Comparison of ENCODE assay signal across 8 cellular contexts in the genomic region with DNA sequence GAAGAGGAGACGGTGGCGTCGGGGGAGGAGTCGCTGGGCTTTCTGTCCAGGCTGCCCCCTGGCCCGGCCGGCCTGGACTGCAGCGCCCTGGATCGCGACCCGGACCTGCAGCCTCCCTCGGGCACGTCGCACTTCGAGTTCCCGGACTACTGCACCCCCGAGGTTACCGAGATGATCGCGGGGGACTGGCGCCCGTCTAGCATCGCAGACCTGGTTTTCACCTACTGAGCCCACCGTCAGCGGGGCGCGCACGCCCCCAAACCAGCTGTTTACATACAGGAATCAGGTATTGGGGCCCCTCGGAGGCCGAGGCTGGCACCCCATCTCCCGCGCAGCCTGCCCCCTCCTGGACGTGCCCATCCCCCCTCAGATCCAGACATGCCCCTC. TPM values are rescaled to one million over a fixed set of nuclear protein-coding genes. Genes with fewer than 3 reads are reported as not detected.
DNase-seq lines count a peak whose midpoint lies in the region; ATAC-seq and TF ChIP-seq lines count a peak whose summit lies in the region.

No MANE protein-coding gene starts in this region.

- POLR2A ChIA-PET in activated CD4-positive, alpha-beta memory T cell treated with anti-CD3 and anti-CD28 coated beads for 36 hours (lab: Charles Lee) = interaction anchor here (0.7 to 3.1 kb wide), 3 partner anchors 13 to 30 kb away, joined by 3 to 17 read pairs (median 3); partner anchors contain the start of gene ZCCHC3

- H3K27me3 Mint-ChIP-seq in activated CD4-positive, alpha-beta memory T cell treated with anti-CD3 and anti-CD28 coated beads for 36 hours = no peaks in the 10 kb centered on the region
- peaks cover 18% of the 10 kb centered on the region for H3K27me3 Mint-ChIP-seq in glutamatergic neuron (ENCODE audit: unreplicated experiment)

- CTCF ChIA-PET in activated CD4-positive, alpha-beta memory T cell treated with anti-CD3 and anti-CD28 coated beads for 36 hours (lab: Charles Lee) = no interaction called here

- ATAC-seq in GM21381 (IDR thresholded peaks at IDR 0.05; ENCODE audit: unreplicated experiment) (no peak), HG03108 (IDR thresholded peaks at IDR 0.05; ENCODE audit: unreplicated experiment) (no peak), HG02938 (IDR thresholded peaks at IDR 0.05; ENCODE audit: unreplicated experiment) (no peak)

- H3K4me3 ChIP-seq in GM23248 (peak overlapping the region; percentile 84), sigmoid colon (peak overlapping the region; percentile 63 to 81 (median 65))

- H3K9me2 ChIP-seq in GM23248 (ENCODE audit: insufficient read depth) = no peaks in the 10 kb centered on the region

- intact Hi-C loops in activated CD4-positive, alpha-beta memory T cell treated with anti-CD3 and anti-CD28 coated beads for 36 hours (cut with micrococcal nuclease) = no loop called here
- intact Hi-C loops in sigmoid colon (cut with DNase I) = loop anchor here (1.0 kb wide), 1 partner anchor 36 kb away; the partner anchor contains the start of gene C20orf96

- peak overlapping the region; percentile 68 for H3K4me2 ChIP-seq in GM23248 (ENCODE audit: unreplicated experiment)

- H3K4me1 ChIP-seq in GM23248 (ENCODE audit: insufficient read depth) (peaks cover 31% of the 10 kb centered on the region), sigmoid colon (peaks cover 0 to 56% (median 44%) of the 10 kb centered on the region in 4 donors)

- H3K27ac ChIP-seq in GM23248 (peak overlapping the region; percentile 89), sigmoid colon (peak overlapping the region; percentile 90 to 97 (median 96))

- H3K9me3 ChIP-seq in GM23248 (ENCODE audit: low read depth) (no peaks in the 10 kb centered on the region), sigmoid colon (no peaks in the 10 kb centered on the region)

- no peaks in the 10 kb centered on the region for H3K9me3 Mint-ChIP-seq in activated CD4-positive, alpha-beta memory T cell treated with anti-CD3 and anti-CD28 coated beads for 36 hours
- peaks cover 29% of the 10 kb centered on the region for H3K9me3 Mint-ChIP-seq in glutamatergic neuron (ENCODE audit: unreplicated experiment)

- H3K27me3 ChIP-seq in GM23248 (replicated peaks; ENCODE audit: insufficient read depth) = no peaks in the 10 kb centered on the region
- H3K27me3 ChIP-seq in sigmoid colon = no peaks in the 10 kb centered on the region

- no peak for TF ChIP-seq POLR2A in sigmoid colon (IDR thresholded peaks at IDR 0.05)

- H3K27ac Mint-ChIP-seq in activated CD4-positive, alpha-beta memory T cell treated with anti-CD3 and anti-CD28 coated beads for 36 hours = no peak overlapping the region
- H3K27ac Mint-ChIP-seq in glutamatergic neuron (ENCODE audit: unreplicated experiment) = peak overlapping the region; percentile 22

- peaks cover 19% of the 10 kb centered on the region for H3K79me2 ChIP-seq in GM23248 (ENCODE audit: insufficient read depth)

- in situ Hi-C loops in GM23248 (cut with MboI) = no loop called here

- TF ChIP-seq CTCF in glutamatergic neuron (IDR thresholded peaks at IDR 0.05; ENCODE audit: partially characterized antibody, unreplicated experiment) (no peak), sigmoid colon (IDR thresholded peaks at IDR 0.05) (no peak)

- H4K20me1 ChIP-seq in GM23248 (ENCODE audit: insufficient read depth) = no peaks in the 10 kb centered on the region

- no peaks in the 10 kb centered on the region for H3K36me3 Mint-ChIP-seq in activated CD4-positive, alpha-beta memory T cell treated with anti-CD3 and anti-CD28 coated beads for 36 hours
- peaks cover under 1% of the 10 kb centered on the region for H3K36me3 Mint-ChIP-seq in glutamatergic neuron (ENCODE audit: unreplicated experiment)

- peak overlapping the region; percentile 88 for H3K9ac ChIP-seq in GM23248

- peak; percentile 27 for DNase-seq in A172 (ENCODE audit: low spot score)
- DNase-seq in GM23248 = peak; percentile 66
- no peak for DNase-seq in activated CD4-positive, alpha-beta memory T cell treated with anti-CD3 and anti-CD28 coated beads for 36 hours
- DNase-seq in glutamatergic neuron = peak; percentile 63
- peak; percentile 80 for DNase-seq in sigmoid colon

- H3K36me3 ChIP-seq in GM23248 (ENCODE audit: low read depth) (no peaks in the 10 kb centered on the region), sigmoid colon (no peaks in the 10 kb centered on the region)

- peaks cover 37% of the 10 kb centered on the region for H3F3A ChIP-seq in GM23248 (ENCODE audit: insufficient read depth)

- TF ChIP-seq EP300 in sigmoid colon (IDR thresholded peaks at IDR 0.05) = no peak

- H2AFZ ChIP-seq in GM23248 = peak overlapping the region; percentile 35; the same call in 1 of the 2 replicates

- peak overlapping the region; percentile 76 for H3K4me3 Mint-ChIP-seq in activated CD4-positive, alpha-beta memory T cell treated with anti-CD3 and anti-CD28 coated beads for 36 hours
- H3K4me3 Mint-ChIP-seq in glutamatergic neuron (ENCODE audit: unreplicated experiment) = peak overlapping the region; percentile 77

- WGBS in GM23248 (ENCODE audit: low coverage in 1 of 2, low lambda C conversion rate in 2 of 2, missing lambda C conversion rate in 2 of 2), 2 experiments = 2 to 5% methylated on average over 22 to 26 of the region's 32 CpGs
- 0 to 1% methylated on average over 32 of the region's 32 CpGs for WGBS in sigmoid colon, 2 donors

- peaks cover 18% of the 10 kb centered on the region for H3K4me1 Mint-ChIP-seq in activated CD4-positive, alpha-beta memory T cell treated with anti-CD3 and anti-CD28 coated beads for 36 hours (ENCODE audit: low read depth)
- peaks cover 20% of the 10 kb centered on the region for H3K4me1 Mint-ChIP-seq in glutamatergic neuron (ENCODE audit: low read depth, unreplicated experiment)

RNA-seq across cellular contexts. Expression of gene SOX12, which starts 1.3 kb away (rescaled TPM):
- total RNA-seq in A172 (2014; rRNA removed; shearing (Covaris generic)) = 7.4 and 9.4 TPM in 2 replicates
- total RNA-seq in GM23248 (2014; rRNA removed; shearing (Covaris generic)) = 7.5 and 7.7 TPM in 2 replicates
- polyA plus RNA-seq in GM23248 (2016; fragmentation: Nextera tagmentation; extraction: Ambion mirVana) (2.0 and 2.1 TPM in 2 replicates), sigmoid colon (1 to 10 TPM; 1.2 to 3.9 (median 1.2) TPM)
- 1 to 10 TPM; 4.4 to 4.7 TPM for total RNA-seq in activated CD4-positive, alpha-beta memory T cell treated with anti-CD3 and anti-CD28 coated beads for 36 hours
- total RNA-seq in glutamatergic neuron (ENCODE audit: unreplicated experiment) (67.0 TPM), sigmoid colon (1 to 10 TPM; 3.6 to 9.7 (median 4.9) TPM)

RNA-seq across cellular contexts. Expression of gene NRSN2, which starts 20.3 kb away (rescaled TPM):
- 28.5 and 45.1 TPM in 2 replicates for total RNA-seq in A172 (2014; rRNA removed; shearing (Covaris generic))
- total RNA-seq in GM23248 (2014; rRNA removed; shearing (Covaris generic)) = 58.8 and 76.8 TPM in 2 replicates
- polyA plus RNA-seq in GM23248 (2016; fragmentation: Nextera tagmentation; extraction: Ambion mirVana) = 76.7 and 78.2 TPM in 2 replicates
- total RNA-seq in activated CD4-positive, alpha-beta memory T cell treated with anti-CD3 and anti-CD28 coated beads for 36 hours = 1 to 10 TPM; 9.5 to 9.7 TPM
- 89.3 TPM for total RNA-seq in glutamatergic neuron (ENCODE audit: unreplicated experiment)
- total RNA-seq in sigmoid colon = 10 to 100 TPM; 23.2 to 34.3 (median 27.6) TPM
- 10 to 100 TPM in 1 of 3 donors, 1 to 10 TPM in 2; 2.3 to 16.3 (median 7.8) TPM for polyA plus RNA-seq in sigmoid colon

RNA-seq across cellular contexts. Expression of gene ZCCHC3, which starts 29.3 kb away (rescaled TPM):
- total RNA-seq in A172 (2014; rRNA removed; shearing (Covaris generic)) = 12.9 and 18.2 TPM in 2 replicates
- total RNA-seq in GM23248 (2014; rRNA removed; shearing (Covaris generic)) = 13.8 and 14.8 TPM in 2 replicates
- 4.1 and 5.3 TPM in 2 replicates for polyA plus RNA-seq in GM23248 (2016; fragmentation: Nextera tagmentation; extraction: Ambion mirVana)
- total RNA-seq in activated CD4-positive, alpha-beta memory T cell treated with anti-CD3 and anti-CD28 coated beads for 36 hours = 10 to 100 TPM; 15.2 to 15.9 TPM
- 15.3 TPM for total RNA-seq in glutamatergic neuron (ENCODE audit: unreplicated experiment)
- 10 to 100 TPM in 3 of 4 donors, 1 to 10 TPM in 1; 9.7 to 22.1 (median 15.6) TPM for total RNA-seq in sigmoid colon
- 10 to 100 TPM in 1 of 3 donors, 1 to 10 TPM in 2; 6.0 to 11.7 (median 6.2) TPM for polyA plus RNA-seq in sigmoid colon

RNA-seq across cellular contexts. Expression of gene C20orf96, which starts 36.1 kb away (rescaled TPM):
- total RNA-seq in A172 (2014; rRNA removed; shearing (Covaris generic)) = 3.1 and 3.8 TPM in 2 replicates
- 0.32 TPM in 1 of 2 replicates, not detected in the other for total RNA-seq in GM23248 (2014; rRNA removed; shearing (Covaris generic))
- 4.0 and 4.5 TPM in 2 replicates for polyA plus RNA-seq in GM23248 (2016; fragmentation: Nextera tagmentation; extraction: Ambion mirVana)
- total RNA-seq in activated CD4-positive, alpha-beta memory T cell treated with anti-CD3 and anti-CD28 coated beads for 36 hours = 1 to 10 TPM; 5.4 to 6.4 TPM
- total RNA-seq in glutamatergic neuron (ENCODE audit: unreplicated experiment) = 61.1 TPM
- total RNA-seq in sigmoid colon = 1 to 10 TPM; 2.1 to 6.9 (median 3.1) TPM
- 1 to 10 TPM; 5.3 to 8.5 (median 5.4) TPM for polyA plus RNA-seq in sigmoid colon

RNA-seq across cellular contexts. Expression of gene TRIB3, which starts 53.9 kb away (rescaled TPM):
- total RNA-seq in A172 (2014; rRNA removed; shearing (Covaris generic)) = 23.2 and 25.6 TPM in 2 replicates
- 88.5 and 99.2 TPM in 2 replicates for total RNA-seq in GM23248 (2014; rRNA removed; shearing (Covaris generic))
- polyA plus RNA-seq in GM23248 (2016; fragmentation: Nextera tagmentation; extraction: Ambion mirVana) (63.0 and 66.1 TPM in 2 replicates), sigmoid colon (10 to 100 TPM in 2 of 3 donors, 1 to 10 TPM in 1; 9.6 to 29.2 (median 17.8) TPM)
- total RNA-seq in activated CD4-positive, alpha-beta memory T cell treated with anti-CD3 and anti-CD28 coated beads for 36 hours = 10 to 100 TPM; 42.6 to 43.5 TPM
- total RNA-seq in glutamatergic neuron (ENCODE audit: unreplicated experiment) (29.3 TPM), sigmoid colon (1 to 10 TPM; 1.4 to 2.9 (median 1.6) TPM)
